Comparison of ENCODE assay signal across 2 cellular contexts in the genomic region with DNA sequence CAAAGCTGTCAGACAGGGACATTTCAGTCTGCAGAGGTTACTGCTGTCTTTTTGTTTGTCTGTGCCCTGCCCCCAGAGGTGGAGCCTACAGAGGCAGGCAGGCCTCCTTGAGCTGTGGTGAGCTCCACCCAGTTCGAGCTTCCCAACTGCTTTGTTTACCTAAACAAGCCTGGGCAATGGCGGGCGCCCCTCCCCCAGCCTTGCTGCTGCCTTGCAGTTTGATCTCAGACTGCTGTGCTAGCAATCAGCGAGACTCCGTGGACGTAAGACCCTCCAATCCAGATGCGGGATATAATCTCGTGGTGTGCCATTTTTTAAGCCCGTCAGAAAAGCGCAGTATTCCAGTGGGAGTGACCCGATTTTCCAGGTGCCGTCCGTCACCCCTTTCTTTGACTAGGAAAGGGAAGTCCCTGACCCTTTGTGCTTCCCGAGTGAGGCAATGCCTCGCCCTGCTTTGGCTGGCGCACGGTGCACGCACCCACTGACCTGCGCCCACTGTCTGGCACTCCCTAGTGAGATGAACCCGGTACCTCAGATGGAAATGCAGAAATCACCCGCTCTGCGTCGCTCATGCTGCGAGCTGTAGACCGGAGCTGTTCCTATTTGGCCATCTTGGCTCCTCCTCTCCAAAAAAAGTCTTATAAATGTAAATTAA. TPM values are rescaled to one million over a fixed set of nuclear protein-coding genes. Genes with fewer than 3 reads are reported as not detected.
"Had no signal": no experiment of that assay in that cellular context is flagged by ENCODE, and none has a peak within 500 bp of the region (broad histone marks: within the 10 kb centered on the region; RNA-seq: fewer than 3 reads in every experiment).

No MANE protein-coding gene starts in this region.

RNA-seq across cellular contexts. Expression of gene RIMS1, which starts 54.1 kb away (rescaled TPM):
- total RNA-seq: natural killer cell, spleen had no signal
